In the genomic region with DNA sequence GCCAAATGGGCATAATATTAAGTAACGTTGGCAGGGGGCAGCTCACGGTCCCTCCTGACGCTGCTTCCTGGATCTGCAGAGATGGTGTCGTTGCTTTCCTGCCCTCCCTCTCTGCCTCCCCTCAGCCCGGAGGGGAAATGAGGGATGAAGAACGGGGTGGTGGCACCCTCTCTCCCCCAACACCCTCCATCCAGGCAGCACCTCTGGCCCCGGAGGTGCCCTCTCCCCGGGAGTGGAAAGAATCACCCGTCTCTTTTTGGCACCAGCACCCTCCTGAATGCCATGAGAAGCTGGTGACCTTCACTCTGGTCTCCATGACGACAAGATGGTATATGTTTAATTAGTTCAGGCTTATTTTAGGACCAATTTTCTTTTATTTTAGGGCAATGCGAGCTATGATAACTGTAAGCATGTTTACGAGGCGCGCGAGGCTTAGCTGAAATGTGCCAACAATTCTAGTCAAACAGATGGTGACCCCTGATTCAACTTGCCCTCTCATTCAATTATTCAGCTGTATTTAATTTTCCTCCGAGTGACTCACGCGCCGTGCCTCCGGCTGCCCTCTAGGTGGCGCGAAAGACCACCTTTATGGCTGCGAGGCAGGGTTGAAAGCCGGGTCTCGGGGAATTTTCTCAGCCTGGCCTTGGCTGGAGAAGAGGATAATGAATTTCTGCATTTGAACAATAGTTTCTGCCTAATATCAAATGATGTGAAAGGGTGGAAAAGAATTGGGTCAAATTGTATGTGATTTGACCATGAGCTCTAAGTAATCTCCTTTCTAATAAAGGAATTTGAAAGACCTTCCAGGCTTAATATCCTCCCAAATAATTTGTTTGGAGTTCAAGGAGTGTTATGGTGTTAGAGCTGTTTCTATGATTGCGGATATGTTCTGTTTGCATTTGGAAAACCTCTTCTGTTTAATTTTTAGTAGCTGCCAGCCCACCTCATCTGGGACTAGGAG, we compare ENCODE assay signal across 8 cellular contexts.
DNase-seq lines count a peak whose midpoint lies in the region; ATAC-seq lines count a peak whose summit lies in the region.

No MANE protein-coding gene starts in this region.

- H3K27me3 Mint-ChIP-seq in activated naive CD8-positive, alpha-beta T cell treated with anti-CD3 and anti-CD28 coated beads for 36 hours = peaks cover 52% of the 10 kb centered on the region

- in situ Hi-C loops in KBM-7 (cut with MboI; ENCODE audit: low pct_unique_long_range_greater_than_20kb, low sequenced_read_pairs) = no loop called here

- H3K4me3 Mint-ChIP-seq in activated naive CD8-positive, alpha-beta T cell treated with anti-CD3 and anti-CD28 coated beads for 36 hours = no peak overlapping the region

- H3K9me3 Mint-ChIP-seq in activated naive CD8-positive, alpha-beta T cell treated with anti-CD3 and anti-CD28 coated beads for 36 hours = no peaks in the 10 kb centered on the region

- H3K4me1 Mint-ChIP-seq in activated naive CD8-positive, alpha-beta T cell treated with anti-CD3 and anti-CD28 coated beads for 36 hours = peaks cover 2% of the 10 kb centered on the region

- ATAC-seq in GM19351 (IDR thresholded peaks at IDR 0.05; ENCODE audit: unreplicated experiment) = no peak
- no peak for ATAC-seq in GM21367 (IDR thresholded peaks at IDR 0.05; ENCODE audit: unreplicated experiment)

- peak; percentile 89 for DNase-seq in Daoy (ENCODE audit: low read depth)
- peak; percentile 55 for DNase-seq in KBM-7
- DNase-seq in SHP77 treated with DMSO at 0.1 percent for 48 hours (lab: John Stamatoyannopoulos, UW) = peak; percentile 58
- peak; percentile 53 for DNase-seq in activated naive CD8-positive, alpha-beta T cell treated with anti-CD3 and anti-CD28 coated beads for 36 hours
- DNase-seq in glomerular visceral epithelial cell (ENCODE audit: extremely low spot score) = peak; percentile 55
- DNase-seq in pons (ENCODE audit: low spot score) = peak; percentile 64

- no peaks in the 10 kb centered on the region for H3K36me3 Mint-ChIP-seq in activated naive CD8-positive, alpha-beta T cell treated with anti-CD3 and anti-CD28 coated beads for 36 hours

- H3K27ac Mint-ChIP-seq in activated naive CD8-positive, alpha-beta T cell treated with anti-CD3 and anti-CD28 coated beads for 36 hours = no peak overlapping the region
